Comparison of ENCODE assay signal across 25 cellular contexts in genomic region chr10:84018826-84019225, GRCh38.
"Had no signal": no experiment of that assay in that cellular context is flagged by ENCODE, and none has a peak within 500 bp of the region (broad histone marks: within the 10 kb centered on the region; RNA-seq: fewer than 3 reads in every experiment).

No MANE protein-coding gene starts in this region.

- H3K27ac ChIP-seq: colonic mucosa, coronary artery, dorsolateral prefrontal cortex, epithelial cell of prostate, esophagus squamous epithelium, foreskin keratinocyte, gastrocnemius medialis, gastroesophageal sphincter, heart left ventricle, heart right ventricle, hepatocyte had no signal

- H3K4me1 ChIP-seq: colonic mucosa, esophagus squamous epithelium, foreskin keratinocyte, gastrocnemius medialis, gastroesophageal sphincter, heart left ventricle, heart right ventricle had no signal

- H3K9me3 Mint-ChIP-seq: dendritic cell treated with granulocyte-macrophage colony-stimulating factor and Interleukin-4, amounts not matched to agents 40 ng/mL and 50 ng/mL, for 4 days had no signal

- DNase-seq: colonic mucosa; cortex of kidney; dermis blood vessel endothelial cell; dorsolateral prefrontal cortex; effector CD4-positive, alpha-beta T cell; effector CD8-positive, alpha-beta T cell; effector memory CD4-positive, alpha-beta T cell; effector memory CD8-positive, alpha-beta T cell; endodermal cell; erythroblast; esophagus squamous epithelium; foreskin fibroblast; foreskin keratinocyte; foreskin melanocyte; gastrocnemius medialis; glutamatergic neuron; head of caudate nucleus; heart left ventricle; heart right ventricle had no signal

- ATAC-seq: effector memory CD8-positive, alpha-beta T cell; esophagus mucosa; foreskin keratinocyte; gastrocnemius medialis; gastroesophageal sphincter; heart left ventricle; heart right ventricle had no signal

- H3K27me3 ChIP-seq: colonic mucosa, esophagus squamous epithelium, foreskin keratinocyte, gastrocnemius medialis, hepatocyte had no signal

- H3K27me3 Mint-ChIP-seq: dendritic cell treated with granulocyte-macrophage colony-stimulating factor and Interleukin-4, amounts not matched to agents 40 ng/mL and 50 ng/mL, for 4 days had no signal

- H3K9me3 ChIP-seq: colonic mucosa, esophagus squamous epithelium, gastrocnemius medialis had no signal

- H3K4me1 Mint-ChIP-seq: endodermal cell had no signal

- H3K4me3 Mint-ChIP-seq: dendritic cell treated with granulocyte-macrophage colony-stimulating factor and Interleukin-4, amounts not matched to agents 40 ng/mL and 50 ng/mL, for 4 days; effector memory CD8-positive, alpha-beta T cell; endodermal cell had no signal

- H3K4me3 ChIP-seq: colonic mucosa, coronary artery, dorsolateral prefrontal cortex, esophagus squamous epithelium, gastrocnemius medialis, gastroesophageal sphincter, heart left ventricle, heart right ventricle, hepatocyte had no signal

- H3K36me3 ChIP-seq: colonic mucosa, esophagus squamous epithelium, gastrocnemius medialis, gastroesophageal sphincter, heart left ventricle, heart right ventricle had no signal

- H3K27ac Mint-ChIP-seq: dendritic cell treated with granulocyte-macrophage colony-stimulating factor and Interleukin-4, amounts not matched to agents 40 ng/mL and 50 ng/mL, for 4 days; effector memory CD8-positive, alpha-beta T cell; endodermal cell had no signal
